Comparison of ENCODE assay signal across 1 cellular context in the genomic region with DNA sequence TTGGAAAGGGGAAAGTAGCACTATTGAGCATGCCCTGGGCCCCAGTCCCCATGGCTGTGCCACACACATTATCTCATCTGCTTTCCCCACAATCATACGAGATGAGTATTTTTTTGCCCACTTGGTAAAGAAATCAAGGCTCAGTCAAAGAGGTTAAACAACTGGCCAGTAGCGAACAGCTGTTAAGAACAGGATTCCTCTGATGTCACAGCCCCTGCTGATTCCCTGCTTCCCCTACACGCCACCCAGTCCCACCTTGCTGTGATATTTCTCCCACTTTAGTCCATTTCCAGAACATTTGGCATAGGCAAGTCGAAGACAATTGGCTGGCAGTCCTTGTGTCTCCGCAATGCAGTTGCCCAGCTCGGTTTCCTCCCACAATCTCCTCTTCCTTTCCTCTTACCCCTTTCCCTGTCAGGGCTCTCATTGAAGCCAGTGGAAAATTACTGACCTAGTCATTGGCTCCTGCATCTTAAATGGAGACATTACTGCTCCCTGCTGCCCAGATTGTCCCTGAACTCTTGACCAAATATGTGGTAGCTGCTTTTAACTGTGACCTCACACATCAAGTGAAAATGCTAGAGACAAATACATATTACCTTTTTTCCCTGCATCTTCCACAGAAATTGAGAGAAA.
TF ChIP-seq lines count a peak whose summit lies in the region.

No MANE protein-coding gene starts in this region.

TF ChIP-seq in H1, 55 proteins besides CTCF, POLR2A, EP300 and RAD21:
- TF ChIP-seq HDAC2 (IDR thresholded peaks at IDR 0.05; ENCODE audit: borderline replicate concordance in 1 of 2, low read depth in 2 of 2, low read length in 2 of 2) (no peak), BACH1 (IDR thresholded peaks at IDR 0.05; ENCODE audit: low read length) (no peak), SP4 (IDR thresholded peaks at IDR 0.05; ENCODE audit: low read length) (no peak), BRCA1 (IDR thresholded peaks at IDR 0.05; ENCODE audit: low read depth, low read length) (no peak), SAP30 (IDR thresholded peaks at IDR 0.05; ENCODE audit: insufficient read depth, insufficient replicate concordance, low read length) (no peak), TAF7 (optimal IDR thresholded peaks at IDR 0.05; ENCODE audit: borderline replicate concordance, low read depth, low read length) (no peak), KDM5A (IDR thresholded peaks at IDR 0.05; ENCODE audit: low read length) (no peak), HDAC6 (IDR thresholded peaks at IDR 0.05; ENCODE audit: low read depth, low read length) (no peak), SIRT6 (IDR thresholded peaks at IDR 0.05; ENCODE audit: low read length) (no peak), SIX5 (IDR thresholded peaks at IDR 0.05; ENCODE audit: low read depth, low read length) (no peak)
